Comparison of ENCODE assay signal across 8 cellular contexts in the genomic region with DNA sequence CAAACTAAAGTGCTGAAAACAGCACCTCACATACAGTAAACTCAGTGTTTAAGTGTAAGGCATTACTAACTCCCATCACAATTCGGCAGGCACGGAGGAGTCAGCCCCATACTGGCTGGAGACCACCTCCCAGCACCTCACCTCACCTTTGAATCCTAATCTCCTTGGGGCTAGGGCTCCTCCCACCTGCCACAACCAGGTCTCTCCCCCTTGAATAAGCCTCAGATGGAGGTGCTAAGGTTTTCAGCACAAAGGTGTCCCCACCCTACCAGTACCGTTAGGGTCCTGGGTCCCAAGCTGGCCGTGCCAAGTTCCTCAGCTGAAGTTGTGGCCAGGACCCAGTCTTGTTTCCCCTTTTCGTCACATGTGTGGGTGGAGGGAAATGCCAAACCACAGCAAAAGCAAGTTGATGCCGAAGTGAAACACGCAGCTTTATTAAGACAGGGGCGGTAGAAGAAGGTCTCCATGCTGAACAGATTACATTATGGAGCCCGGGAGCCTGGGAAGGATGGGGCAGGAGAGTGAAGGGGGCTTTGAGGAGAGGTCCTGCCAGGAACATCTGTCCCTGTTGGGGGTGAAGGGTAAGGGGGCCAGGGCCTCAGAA. TPM values are rescaled to one million over a fixed set of nuclear protein-coding genes. Genes with fewer than 3 reads are reported as not detected.
DNase-seq lines count a peak whose midpoint lies in the region; ATAC-seq, FAIRE-seq and TF ChIP-seq lines count a peak whose summit lies in the region.

A gene with protein sequence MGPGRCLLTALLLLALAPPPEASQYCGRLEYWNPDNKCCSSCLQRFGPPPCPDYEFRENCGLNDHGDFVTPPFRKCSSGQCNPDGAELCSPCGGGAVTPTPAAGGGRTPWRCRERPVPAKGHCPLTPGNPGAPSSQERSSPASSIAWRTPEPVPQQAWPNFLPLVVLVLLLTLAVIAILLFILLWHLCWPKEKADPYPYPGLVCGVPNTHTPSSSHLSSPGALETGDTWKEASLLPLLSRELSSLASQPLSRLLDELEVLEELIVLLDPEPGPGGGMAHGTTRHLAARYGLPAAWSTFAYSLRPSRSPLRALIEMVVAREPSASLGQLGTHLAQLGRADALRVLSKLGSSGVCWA (minus strand): TSS at position 332 of the 604 bp plus-strand sequence. CDS start 1,272 bp downstream, outside the sequence.

- TF ChIP-seq EP300 in HepG2 (IDR thresholded peaks at IDR 0.05; ENCODE audit: low read depth in 2 of 2, low read length in 2 of 2), result no peak
- no peak for TF ChIP-seq EP300 in HepG2 (CRISPR knock-in tag; IDR thresholded peaks at IDR 0.05; ENCODE audit: borderline replicate concordance)

- TF ChIP-seq CTCF in NB4 (IDR thresholded peaks at IDR 0.05; ENCODE audit: low read depth, low read length) (no peak), HepG2 (CRISPR knock-in tag; IDR thresholded peaks at IDR 0.05) (no peak)

- no peak for TF ChIP-seq RAD21 in HepG2 (CRISPR knock-in tag; IDR thresholded peaks at IDR 0.05)

- peak; percentile 46 to 87 (median 72) for DNase-seq in CD4-positive, CD25-positive, alpha-beta regulatory T cell
- DNase-seq in NB4 (ENCODE audit: low read depth), result peak; percentile 81
- DNase-seq in activated T-cell treated with anti-CD3 and anti-CD28 coated beads, Interleukin-2, amount 50 U/mL, for 1 hour, result peak; percentile 60
- DNase-seq in HepG2 (ENCODE audit: low spot score), result no peak
- DNase-seq in stimulated activated CD8-positive, alpha-beta memory T cell treated with anti-CD3 and anti-CD28 coated beads, Interleukin-12 subunit alpha, Interleukin-12 subunit beta, amount 100 ng/mL, for 4 hours (ENCODE audit: low read depth), result peak; percentile 54
- no peak for DNase-seq in NCI-H1417 treated with DMSO at 0.1 percent for 48 hours (lab: John Stamatoyannopoulos, UW)
- no peak for DNase-seq in posterior cingulate gyrus
- no peak for DNase-seq in HuH-7 (ENCODE audit: low spot score)

- H3K27me3 ChIP-seq in CD4-positive, CD25-positive, alpha-beta regulatory T cell (ENCODE audit: control insufficient read depth, insufficient read depth, low read length), result no peaks in the 10 kb centered on the region
- H3K27me3 ChIP-seq in HepG2 (ENCODE audit: control insufficient read depth in 1 of 2, insufficient read depth in 2 of 2, low read length in 2 of 2), result no peaks in the 10 kb centered on the region; a peak in 1 of 5 replicates

- peaks cover 12% of the 10 kb centered on the region for H3K27me3 Mint-ChIP-seq in CD4-positive, CD25-positive, alpha-beta regulatory T cell

- no peaks in the 10 kb centered on the region for H3K9me3 ChIP-seq in CD4-positive, CD25-positive, alpha-beta regulatory T cell (ENCODE audit: control insufficient read depth in 2 of 2, low read length in 2 of 2)
- H3K9me3 ChIP-seq in HepG2 (ENCODE audit: low read length), result no peaks in the 10 kb centered on the region

- no peak within 1 kb of the TSS for H2AFZ ChIP-seq in HepG2 (ENCODE audit: low read length)

- no peaks in the 10 kb centered on the region for H3K9me3 Mint-ChIP-seq in CD4-positive, CD25-positive, alpha-beta regulatory T cell

- H3K27ac ChIP-seq in CD4-positive, CD25-positive, alpha-beta regulatory T cell (ENCODE audit: insufficient read depth, low read length, poor library complexity, severe bottlenecking), result peak within 1 kb of the TSS; percentile 100
- peak within 1 kb of the TSS; percentile 89 for H3K27ac ChIP-seq in HepG2 (ENCODE audit: extremely low read length, insufficient read depth, low read length)

- BruUV-seq in HepG2 (replicated peaks; lab: Mats Ljungman, UMichigan), result no TSS peak

- intact Hi-C loops in HepG2 (cut with micrococcal nuclease; ENCODE audit: unreplicated experiment), result loop anchor here (10.0 kb wide), 1 partner anchor 47 kb away; no protein-coding TSS in a partner anchor
- intact Hi-C loops in posterior cingulate gyrus (cut with DNase I), result no loop called here

- no peak for ATAC-seq in CD4-positive, CD25-positive, alpha-beta regulatory T cell (ENCODE audit: low read depth in 2 of 2)
- no peak for ATAC-seq in HepG2

- H3K4me2 ChIP-seq in HepG2 (ENCODE audit: low read depth, low read length), result peak within 1 kb of the TSS; percentile 94; the same call in 1 of the 2 replicates

- H3K36me3 ChIP-seq in CD4-positive, CD25-positive, alpha-beta regulatory T cell (ENCODE audit: control insufficient read depth, insufficient read depth, low read length), result peaks cover 13% of the 10 kb centered on the region
- peaks cover 8 to 19% of the 10 kb centered on the region in 2 experiments; a peak in 4 of 5 replicates for H3K36me3 ChIP-seq in HepG2 (replicated peaks in 1 of 2; ENCODE audit: control insufficient read depth in 1 of 2, insufficient read depth in 2 of 2, low read length in 2 of 2)

- H3K27ac Mint-ChIP-seq in CD4-positive, CD25-positive, alpha-beta regulatory T cell, result peak within 1 kb of the TSS; percentile 99 to 100 (median 100)

- CTCF ChIA-PET in HepG2 (lab: Yijun Ruan, JAX; ENCODE audit: low intra/inter-chr PET ratio, low total read pairs), result no interaction called here

- FAIRE-seq in HepG2 (lab: Jason Lieb, UNC), result no peak

- H3K79me2 ChIP-seq in HepG2 (ENCODE audit: insufficient read depth, low read length), result peaks cover 9% of the 10 kb centered on the region

- peaks cover 75% of the 10 kb centered on the region for H3K4me1 ChIP-seq in CD4-positive, CD25-positive, alpha-beta regulatory T cell (ENCODE audit: control insufficient read depth, insufficient read depth, low read length, poor library complexity, severe bottlenecking)
- peaks cover 40% of the 10 kb centered on the region for H3K4me1 ChIP-seq in HepG2 (ENCODE audit: insufficient read depth, low read length)

- H3K4me3 ChIP-seq in CD4-positive, CD25-positive, alpha-beta regulatory T cell (ENCODE audit: low read depth, low read length), result peak within 1 kb of the TSS; percentile 90
- H3K4me3 ChIP-seq in NB4 (ENCODE audit: low read depth, low read length) (peak within 1 kb of the TSS; percentile 35), HepG2 (replicated peaks in 1 of 3; ENCODE audit: insufficient read depth in 1 of 3, low read depth in 2 of 3, low read length in 3 of 3) (peak within 1 kb of the TSS in 2 of 3 experiments; percentile 50 to 84; a peak in 4 of 6 replicates)

- POLR2A ChIA-PET in HepG2 (lab: Yijun Ruan, JAX), result no interaction called here

- TF ChIP-seq POLR2A in NB4 (IDR thresholded peaks at IDR 0.05; ENCODE audit: extremely low read depth, insufficient read length) (no peak), HepG2 (IDR thresholded peaks at IDR 0.05; ENCODE audit: insufficient read depth in 1 of 2, low read depth in 2 of 2, low read length in 2 of 2) (no peak)

- H3K4me3 Mint-ChIP-seq in CD4-positive, CD25-positive, alpha-beta regulatory T cell, result peak within 1 kb of the TSS; percentile 91 to 100 (median 94)

- no peaks in the 10 kb centered on the region for H4K20me1 ChIP-seq in HepG2 (ENCODE audit: insufficient read depth, low read length)

- H3K9ac ChIP-seq in HepG2 (ENCODE audit: insufficient read depth, low read depth, low read length), result peak within 1 kb of the TSS; percentile 77

- in situ Hi-C loops in HepG2 (cut with HindIII; ENCODE audit: extremely low pct_ligation_motif_present, low pct_unique_long_range_greater_than_20kb), result no loop called here

- peaks cover 0 to 69% (median 38%) of the 10 kb centered on the region in 4 donors for H3K4me1 Mint-ChIP-seq in CD4-positive, CD25-positive, alpha-beta regulatory T cell

- H3K36me3 Mint-ChIP-seq in CD4-positive, CD25-positive, alpha-beta regulatory T cell, result peaks cover 8% of the 10 kb centered on the region

- 98% methylated on average over 7 of the region's 9 CpGs for WGBS in HepG2 (ENCODE audit: low lambda C conversion rate)

TF ChIP-seq in HepG2, 621 proteins besides CTCF, POLR2A, EP300 and RAD21:
- no peak for TF ChIP-seq RFXANK (CRISPR knock-in tag; IDR thresholded peaks at IDR 0.05)
TF ChIP-seq in HepG2: peak in this region for 0.

RNA-seq across cellular contexts. Expression of the gene that starts here (rescaled TPM):
- total RNA-seq in CD4-positive, CD25-positive, alpha-beta regulatory T cell, result 80.5 TPM
- polyA plus RNA-seq in CD4-positive, CD25-positive, alpha-beta regulatory T cell, result 100 to 1,000 TPM; 109 to 151 (median 125) TPM
- total RNA-seq in HepG2 (2016; rRNA removed; fragmentation: Illumina TruSeq; extraction: Trizol), result 3.4 and 5.4 TPM in 2 replicates
- total RNA-seq in HepG2 (2016; cell fraction: cytosol; rRNA removed; fragmentation: Illumina TruSeq; extraction: Trizol; ENCODE audit: low read depth), result 9.3 and 12.1 TPM in 2 replicates
- 3.8 and 6.5 TPM in 2 replicates for total RNA-seq in HepG2 (2016; cell fraction: insoluble cytoplasmic fraction; rRNA removed; fragmentation: Illumina TruSeq; extraction: Trizol)
- 11.9 and 15.5 TPM in 2 replicates for total RNA-seq in HepG2 (2016; cell fraction: membrane; rRNA removed; fragmentation: Illumina TruSeq; extraction: Trizol)
- 2.7 and 3.9 TPM in 2 replicates for total RNA-seq in HepG2 (2016; cell fraction: nucleus; rRNA removed; fragmentation: Illumina TruSeq; extraction: Trizol)
- 7.4 and 8.9 TPM in 2 replicates for polyA plus RNA-seq in HepG2 (2011; rRNA removed)
- 6.5 and 8.4 TPM in 2 replicates for polyA plus RNA-seq in HepG2 (2011; cell fraction: cytosol; rRNA removed)
- polyA plus RNA-seq in HepG2 (2011; cell fraction: nucleus; rRNA removed), result 22.4 and 23.0 TPM in 2 replicates
- polyA plus RNA-seq in HepG2 (2012), result 2.8 and 4.2 TPM in 2 replicates
- polyA plus RNA-seq in HepG2 (2016; cell fraction: cytosol; fragmentation: Illumina TruSeq; extraction: Trizol; ENCODE audit: low read depth), result 22.3 and 24.5 TPM in 2 replicates
- polyA plus RNA-seq in HepG2 (2016; cell fraction: insoluble cytoplasmic fraction; fragmentation: Illumina TruSeq; extraction: Trizol; ENCODE audit: low read depth), result 6.5 and 10.6 TPM in 2 replicates
- polyA plus RNA-seq in HepG2 (2016; cell fraction: membrane; fragmentation: Illumina TruSeq; extraction: Trizol; ENCODE audit: low read depth), result 24.0 and 25.4 TPM in 2 replicates
- polyA plus RNA-seq in HepG2 (2016; cell fraction: nucleus; fragmentation: Illumina TruSeq; extraction: Trizol; ENCODE audit: insufficient read depth, low read depth), result 11.7 and 17.1 TPM in 2 replicates
- polyA minus RNA-seq in HepG2 (2011; rRNA and poly(A)+ RNA removed; ENCODE audit: low replicate concordance), result 4.9 and 7.7 TPM in 2 replicates
- polyA minus RNA-seq in HepG2 (2011; cell fraction: cytosol; rRNA and poly(A)+ RNA removed), result 1.3 and 3.7 TPM in 2 replicates
- polyA minus RNA-seq in HepG2 (2011; cell fraction: nucleus; rRNA and poly(A)+ RNA removed), result 2.8 and 3.2 TPM in 2 replicates

Comparison
In these comparisons a context has a peak if more than half of its experiments do, and no peak if none do; other contexts are left out.
1. RNA of the gene that starts here (polyA plus RNA-seq): 109 to 151 TPM in CD4-positive, CD25-positive, alpha-beta regulatory T cell; 2.8 to 25.4 TPM in HepG2; every median in the first group is over 4 times any median in the second.
2. DNase-seq: peak in CD4-positive, CD25-positive, alpha-beta regulatory T cell (3 of 3), NB4 (single experiment), activated T-cell treated with anti-CD3 and anti-CD28 coated beads, Interleukin-2, amount 50 U/mL, for 1 hour (single experiment) and stimulated activated CD8-positive, alpha-beta memory T cell treated with anti-CD3 and anti-CD28 coated beads, Interleukin-12 subunit alpha, Interleukin-12 subunit beta, amount 100 ng/mL, for 4 hours (single experiment); none in HepG2 (single experiment), NCI-H1417 treated with DMSO at 0.1 percent for 48 hours (single experiment), posterior cingulate gyrus (0 of 10) and HuH-7 (single experiment).
3. H3K4me3 ChIP-seq: peak in every context shown above with its lines; median percentile 90 in CD4-positive, CD25-positive, alpha-beta regulatory T cell; 67 in HepG2; 35 in NB4.